15 cellular contexts compared by ENCODE assay signal in genomic region chr11:120517390-120518315, GRCh38. TPM values are rescaled to one million over a fixed set of nuclear protein-coding genes. Genes with fewer than 3 reads are reported as not detected.
DNase-seq lines count a peak whose midpoint lies in the region; ATAC-seq, FAIRE-seq and TF ChIP-seq lines count a peak whose summit lies in the region.
"Had no signal": no experiment of that assay in that cellular context is flagged by ENCODE, and none has a peak within 500 bp of the region (broad histone marks: within the 10 kb centered on the region; RNA-seq: fewer than 3 reads in every experiment).

No MANE protein-coding gene starts in this region.

- H3K4me3 Mint-ChIP-seq in HFFc6, result no peak overlapping the region; the same call in 1 of the 2 replicates
- H3K4me3 Mint-ChIP-seq in activated T-cell treated with anti-CD3 and anti-CD28 coated beads, Interleukin-2, amount 50 U/mL, for 24 hours, result no peak overlapping the region
- H3K4me3 Mint-ChIP-seq: activated naive CD4-positive, alpha-beta T cell treated with anti-CD3 and anti-CD28 coated beads for 36 hours; T-helper 17 cell had no signal

- H3K18ac ChIP-seq in H1 (ENCODE audit: extremely low read depth, low read length), result peak overlapping the region; percentile 38; the same call in 1 of the 2 replicates

- peaks cover 0 to 4% of the 10 kb centered on the region in 2 experiments for H4K20me1 ChIP-seq in H1 (replicated peaks in 1 of 2; ENCODE audit: control insufficient read depth in 1 of 2, insufficient read depth in 2 of 2, low read length in 2 of 2)

- H3K4me3 ChIP-seq in H1 (ENCODE audit: extremely low read depth in 1 of 4, insufficient read depth in 2 of 4, low read depth in 3 of 4, low read length in 4 of 4) (no peak overlapping the region), mesodermal cell (ENCODE audit: extremely low read depth, insufficient read depth, low read length, poor library complexity, severe bottlenecking) (no peak overlapping the region)
- H3K4me3 ChIP-seq: colonic mucosa had no signal

- CTCF ChIA-PET in H1 (lab: Charles Lee; ENCODE audit: partially characterized antibody), result interaction anchor here (0.5 to 2.8 kb wide), 20 partner anchors 10 to 1462 kb away, joined by 3 to 13 read pairs (median 4); no protein-coding TSS in a partner anchor

- no peak for ATAC-seq in HG03442 (IDR thresholded peaks at IDR 0.05; ENCODE audit: unreplicated experiment)
- ATAC-seq: T-helper 17 cell had no signal

- POLR2A ChIA-PET in H1 (lab: Charles Lee; ENCODE audit: partially characterized antibody), result interaction anchor here (1.3 to 2.2 kb wide), 2 partner anchors 10 to 47 kb away, joined by 3 to 10 read pairs; no protein-coding TSS in a partner anchor

- no peak for TF ChIP-seq EP300 in H1 (IDR thresholded peaks at IDR 0.05; ENCODE audit: borderline replicate concordance in 1 of 2, low read depth in 2 of 2, low read length in 2 of 2)

- H3K27ac ChIP-seq in H1 (ENCODE audit: low read depth, low read length), result no peak overlapping the region
- peak overlapping the region; percentile 79 for H3K27ac ChIP-seq in mesodermal cell (ENCODE audit: low read depth, low read length, severe bottlenecking)
- H3K27ac ChIP-seq: colonic mucosa, neutrophil had no signal

- H3K14ac ChIP-seq in H1 (ENCODE audit: insufficient read length), result no peak overlapping the region

- H3K27ac Mint-ChIP-seq in HFFc6, result no peak overlapping the region; the same call in 1 of the 2 replicates
- no peak overlapping the region for H3K27ac Mint-ChIP-seq in activated T-cell treated with anti-CD3 and anti-CD28 coated beads, Interleukin-2, amount 50 U/mL, for 24 hours
- H3K27ac Mint-ChIP-seq: activated naive CD4-positive, alpha-beta T cell treated with anti-CD3 and anti-CD28 coated beads for 36 hours; T-helper 17 cell had no signal

- 75% methylated on average over 23 of the region's 23 CpGs; no CpG with 5 or more reads in 1 of the 2 experiments for WGBS in H1 (ENCODE audit: extremely low coverage in 1 of 2, insufficient coverage in 1 of 2, insufficient read length in 1 of 2, insufficient replicate concordance in 2 of 2, low coverage in 1 of 2, low lambda C conversion rate in 2 of 2, missing lambda C conversion rate in 1 of 2), 2 experiments
- 63 to 69% methylated on average over 18 to 20 of the region's 23 CpGs for WGBS in mesodermal cell (ENCODE audit: insufficient coverage in 2 of 2), 2 experiments

- H2AFZ ChIP-seq in H1 (ENCODE audit: low read length), result no peak overlapping the region

- FAIRE-seq in H1 (lab: Jason Lieb, UNC), result no peak
- FAIRE-seq: GM18507, islet of Langerhans had no signal

- no peaks in the 10 kb centered on the region for H3K79me1 ChIP-seq in H1 (ENCODE audit: low read depth, low read length)

- H3K36me3 ChIP-seq in H1 (ENCODE audit: control insufficient read depth in 2 of 4, insufficient read depth in 4 of 4, low read length in 3 of 4) (no peaks in the 10 kb centered on the region), mesodermal cell (ENCODE audit: control insufficient read depth, insufficient read depth, low read length) (no peaks in the 10 kb centered on the region)
- H3K36me3 ChIP-seq: colonic mucosa, neutrophil had no signal

- no peak for TF ChIP-seq POLR2A in H1 (IDR thresholded peaks at IDR 0.05; ENCODE audit: control extremely low read depth in 1 of 2, low read depth in 2 of 2, low read length in 2 of 2)

- peak; percentile 16; the same call in 1 of the 2 replicates for TF ChIP-seq CTCF in HFFc6 (IDR thresholded peaks at IDR 0.05)
- peak in 1 of 3 experiments; percentile 28; a peak in 1 of 4 replicates for TF ChIP-seq CTCF in H1 (IDR thresholded peaks at IDR 0.05; ENCODE audit: control extremely low read depth in 1 of 3, insufficient read depth in 1 of 3, low read depth in 1 of 3, low read length in 3 of 3)

- H3K4me1 Mint-ChIP-seq in HFFc6 (ENCODE audit: low read depth), result peaks cover 8% of the 10 kb centered on the region; the same call in 1 of the 2 replicates
- peaks cover 4% of the 10 kb centered on the region for H3K4me1 Mint-ChIP-seq in activated T-cell treated with anti-CD3 and anti-CD28 coated beads, Interleukin-2, amount 50 U/mL, for 24 hours (ENCODE audit: low read depth)

- H3K27me3 ChIP-seq in H1 (replicated peaks in 1 of 4; ENCODE audit: control insufficient read depth in 3 of 4, extremely low read depth in 1 of 4, insufficient read depth in 3 of 4, low read length in 3 of 4), result peaks cover 0 to 17% (median 6%) of the 10 kb centered on the region in 4 experiments; a peak in 3 of 7 replicates

- H4K8ac ChIP-seq in H1 (ENCODE audit: extremely low read depth, insufficient read depth, low read length), result peak overlapping the region; percentile 71

- H3K23me2 ChIP-seq in H1 (ENCODE audit: low read depth, low read length), result no peaks in the 10 kb centered on the region; the same call in 1 of the 2 replicates

- peak overlapping the region in 1 of 2 experiments; percentile 9; a peak in 1 of 4 replicates for H3K4me2 ChIP-seq in H1 (ENCODE audit: insufficient read depth in 1 of 2, low read depth in 2 of 2, low read length in 2 of 2)

- H2BK15ac ChIP-seq in H1 (ENCODE audit: low read length), result no peak overlapping the region

- no peak overlapping the region for H2BK120ac ChIP-seq in H1 (replicated peaks; ENCODE audit: low read depth, low read length)

- peak overlapping the region; percentile 41 for H4K91ac ChIP-seq in H1 (replicated peaks; ENCODE audit: insufficient read length, low read length)

- H3K9me3 ChIP-seq in H1 (ENCODE audit: insufficient read depth in 2 of 2, low read depth in 1 of 2, low read length in 1 of 2), result no peaks in the 10 kb centered on the region
- H3K9me3 ChIP-seq in mesodermal cell (ENCODE audit: control insufficient read depth, low read length), result no peaks in the 10 kb centered on the region
- H3K9me3 ChIP-seq: colonic mucosa, neutrophil had no signal

- H2BK12ac ChIP-seq in H1 (ENCODE audit: low read depth, low read length), result peak overlapping the region; percentile 65; the same call in 1 of the 2 replicates

- no peaks in the 10 kb centered on the region for H3K79me2 ChIP-seq in H1 (ENCODE audit: control insufficient read depth in 1 of 2, insufficient read depth in 2 of 2, low read length in 2 of 2)

- 0 out of 7 replicates have a peak overlapping the region, but pooled peaks of 1 of the 4 experiments have one; percentile 34 for H3K9ac ChIP-seq in H1 (replicated peaks in 1 of 4; ENCODE audit: extremely low read depth in 1 of 4, low read depth in 3 of 4, low read length in 3 of 4)

- peak overlapping the region; percentile 1; the same call in 1 of the 2 replicates for H2BK20ac ChIP-seq in H1 (ENCODE audit: low read length)

- no peaks in the 10 kb centered on the region for H3K36me3 Mint-ChIP-seq in HFFc6 (ENCODE audit: low read depth)
- H3K36me3 Mint-ChIP-seq in activated T-cell treated with anti-CD3 and anti-CD28 coated beads, Interleukin-2, amount 50 U/mL, for 24 hours (ENCODE audit: low read depth), result no peaks in the 10 kb centered on the region

- H4K5ac ChIP-seq in H1 (ENCODE audit: insufficient read length, low read depth, low read length), result no peak overlapping the region

- H3K4me1 ChIP-seq in H1 (replicated peaks in 1 of 4; ENCODE audit: control insufficient read depth in 3 of 4, insufficient read depth in 4 of 4, low read length in 3 of 4) (peaks cover 0 to 19% (median 9%) of the 10 kb centered on the region in 4 experiments; a peak in 6 of 7 replicates), mesodermal cell (ENCODE audit: control insufficient read depth, insufficient read depth, low read length, poor library complexity, severe bottlenecking) (peaks cover 16% of the 10 kb centered on the region)
- H3K4me1 ChIP-seq: colonic mucosa had no signal

- no peaks in the 10 kb centered on the region for H3K9me3 Mint-ChIP-seq in HFFc6
- H3K9me3 Mint-ChIP-seq in activated T-cell treated with anti-CD3 and anti-CD28 coated beads, Interleukin-2, amount 50 U/mL, for 24 hours, result no peaks in the 10 kb centered on the region
- H3K9me3 Mint-ChIP-seq: activated naive CD4-positive, alpha-beta T cell treated with anti-CD3 and anti-CD28 coated beads for 36 hours had no signal

- TF ChIP-seq RAD21 in H1 (IDR thresholded peaks at IDR 0.05 in 1 of 2, conservative IDR thresholded peaks at IDR 0.05 in 1 of 2; ENCODE audit: low read depth in 2 of 2, low read length in 2 of 2), result no peak

- H2BK5ac ChIP-seq in H1 (ENCODE audit: low read depth, low read length), result no peak overlapping the region

- no peak overlapping the region for H2AK5ac ChIP-seq in H1 (ENCODE audit: low read depth, low read length)

- H3K23ac ChIP-seq in H1 (ENCODE audit: insufficient read length), result no peak overlapping the region

- DNase-seq in A172 (ENCODE audit: low spot score), result peak; percentile 59
- no peak for DNase-seq in HFFc6
- DNase-seq in H1 (ENCODE audit: low read depth in 1 of 2, low spot score in 2 of 2), result no peak
- no peak for DNase-seq in SIG-M5 treated with dmso at 0.1 percent for 504 hours (lab: John Stamatoyannopoulos, UW; ENCODE audit: unreplicated experiment)
- no peak for DNase-seq in activated T-cell treated with anti-CD3 and anti-CD28 coated beads, Interleukin-2, amount 50 U/mL, for 24 hours
- no peak for DNase-seq in cerebellar cortex (ENCODE audit: low spot score)
- DNase-seq: activated naive CD4-positive, alpha-beta T cell treated with anti-CD3 and anti-CD28 coated beads for 36 hours; colonic mucosa; NCI-H2171; T-helper 17 cell had no signal

- H3K4ac ChIP-seq in H1 (replicated peaks; ENCODE audit: insufficient read length, low read depth, low read length), result peak overlapping the region; percentile 27

- H3K56ac ChIP-seq in H1 (replicated peaks; ENCODE audit: insufficient read length, low read depth, low read length), result no peak overlapping the region

- peaks cover 24% of the 10 kb centered on the region for H3K27me3 Mint-ChIP-seq in HFFc6 (ENCODE audit: insufficient read depth)
- peaks cover 70% of the 10 kb centered on the region for H3K27me3 Mint-ChIP-seq in activated T-cell treated with anti-CD3 and anti-CD28 coated beads, Interleukin-2, amount 50 U/mL, for 24 hours

TF ChIP-seq in H1, 55 proteins besides CTCF, POLR2A, EP300 and RAD21 (continues in another document):
- TF ChIP-seq MAFK (IDR thresholded peaks at IDR 0.05; ENCODE audit: low read depth, low read length) (0 out of 2 replicates have a peak, but pooled peaks have one; percentile 4), TAF7 (optimal IDR thresholded peaks at IDR 0.05; ENCODE audit: borderline replicate concordance, low read depth, low read length) (no peak)

RNA-seq across cellular contexts. Expression of gene GRIK4, which starts 6.1 kb away (rescaled TPM):
- not detected in 2 replicates for total RNA-seq in A172 (2014; rRNA removed; shearing (Covaris generic))
- total RNA-seq in HFFc6 (2021; fragmentation: NEBNext Ultra II Directional; extraction: Animal tissue kit (Norgen Biotek cat#: 25700)), result not detected
- total RNA-seq in H1 (2021; fragmentation: NEBNext Ultra II Directional; extraction: Animal tissue kit (Norgen Biotek cat#: 25700)), result 2.4 and 2.9 TPM in 2 replicates
- polyA plus RNA-seq in H1 (2011; rRNA removed), result 1.2 and 2.2 TPM in 2 replicates
- 1.1 TPM for polyA plus RNA-seq in H1 (2011; cell fraction: cytosol; rRNA removed)
- 3.3 TPM for polyA plus RNA-seq in H1 (2011; cell fraction: nucleus; rRNA removed)
- 1.5 to 1.8 TPM (median 1.6 TPM) in 4 replicates for polyA plus RNA-seq in H1 (2012, experiment 1 of 2)
- 0.89 TPM for polyA plus RNA-seq in H1 (2012, experiment 2 of 2)
- polyA plus RNA-seq in H1 (2013, experiment 1 of 2), result 2.0 TPM
- 2.2 TPM for polyA plus RNA-seq in H1 (2013, experiment 2 of 2)
- 2.3 and 4.4 TPM in 2 replicates for polyA minus RNA-seq in H1 (2011; rRNA and poly(A)+ RNA removed)
- polyA minus RNA-seq in H1 (2011; cell fraction: cytosol; rRNA and poly(A)+ RNA removed), result 2.8 TPM
- polyA minus RNA-seq in H1 (2011; cell fraction: nucleus; rRNA and poly(A)+ RNA removed), result 4.5 TPM
- polyA plus RNA-seq in mesodermal cell (2013, experiment 1 of 2), result 0.88 TPM
- polyA plus RNA-seq in mesodermal cell (2013, experiment 2 of 2), result 0.61 TPM
- total RNA-seq: activated naive CD4-positive, alpha-beta T cell treated with anti-CD3 and anti-CD28 coated beads for 36 hours had no signal
